8 cellular contexts compared by ENCODE assay signal in the genomic region with DNA sequence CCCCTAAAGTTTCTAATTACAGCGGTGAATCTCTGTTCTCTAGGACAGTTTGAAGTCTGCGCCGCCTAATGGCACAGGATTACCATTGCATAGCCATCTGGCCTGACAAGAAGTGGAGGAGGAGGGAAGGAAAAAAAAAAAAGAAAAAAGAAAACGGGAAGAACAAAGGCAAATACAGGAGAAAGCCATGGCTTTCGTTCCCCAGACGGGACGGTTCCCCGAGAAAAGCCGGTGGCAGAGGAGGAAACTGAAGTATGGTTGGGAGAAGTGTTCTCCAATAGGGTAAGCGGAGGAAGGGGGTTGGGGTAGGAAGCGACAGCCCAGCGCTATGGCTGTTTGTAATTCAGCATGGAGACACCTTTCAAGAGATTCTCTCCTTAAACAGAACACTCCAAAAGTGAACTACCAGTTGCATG.
DNase-seq lines count a peak whose midpoint lies in the region; ATAC-seq and TF ChIP-seq lines count a peak whose summit lies in the region.

No MANE protein-coding gene starts in this region.

- TF ChIP-seq CTCF in omental fat pad (IDR thresholded peaks at IDR 0.05): no peak

- CTCF ChIA-PET in activated naive CD4-positive, alpha-beta T cell treated with anti-CD3 and anti-CD28 coated beads for 36 hours (lab: Charles Lee): interaction anchor here (0.6 to 1.8 kb wide), 9 partner anchors 19 to 311 kb away, joined by 3 to 6 read pairs (median 3); a partner anchor contains a TSS

- no peaks in the 10 kb centered on the region for H3K9me3 Mint-ChIP-seq in activated naive CD4-positive, alpha-beta T cell treated with anti-CD3 and anti-CD28 coated beads for 36 hours

- H3K27me3 Mint-ChIP-seq in activated naive CD4-positive, alpha-beta T cell treated with anti-CD3 and anti-CD28 coated beads for 36 hours (ENCODE audit: low read depth): no peaks in the 10 kb centered on the region

- intact Hi-C loops in activated naive CD4-positive, alpha-beta T cell treated with anti-CD3 and anti-CD28 coated beads for 36 hours (cut with micrococcal nuclease): loop anchor here (1.0 to 5.0 kb wide), 4 partner anchors 80 to 312 kb away; a partner anchor contains a TSS
- intact Hi-C loops in head of caudate nucleus (cut with DNase I): loop anchor here (5.0 kb wide), 1 partner anchor 314 kb away; a partner anchor contains a TSS

- H3K27ac Mint-ChIP-seq in activated naive CD4-positive, alpha-beta T cell treated with anti-CD3 and anti-CD28 coated beads for 36 hours: peak overlapping the region; percentile 85

- ATAC-seq in GM18520 (IDR thresholded peaks at IDR 0.05; ENCODE audit: unreplicated experiment): peak; percentile 46
- peak; percentile 52 for ATAC-seq in HG03064 (IDR thresholded peaks at IDR 0.05; ENCODE audit: low read depth, unreplicated experiment)
- peak; percentile 48 for ATAC-seq in omental fat pad (ENCODE audit: low FRiP score)

- H3K4me3 Mint-ChIP-seq in activated naive CD4-positive, alpha-beta T cell treated with anti-CD3 and anti-CD28 coated beads for 36 hours: peak overlapping the region; percentile 91

- peaks cover 3% of the 10 kb centered on the region for H3K4me1 Mint-ChIP-seq in activated naive CD4-positive, alpha-beta T cell treated with anti-CD3 and anti-CD28 coated beads for 36 hours (ENCODE audit: low read depth)

- H3K36me3 Mint-ChIP-seq in activated naive CD4-positive, alpha-beta T cell treated with anti-CD3 and anti-CD28 coated beads for 36 hours (ENCODE audit: low read depth): no peaks in the 10 kb centered on the region

- DNase-seq in Ammon's horn (ENCODE audit: low spot score) (peak; percentile 70), NCI-H82 (lab: John Stamatoyannopoulos, UW) (peak; percentile 85), head of caudate nucleus (peak; percentile 11 to 76 (median 48)), omental fat pad (ENCODE audit: low spot score) (no peak), NCI-H187 (lab: John Stamatoyannopoulos, UW) (no peak)
- peak; percentile 57 for DNase-seq in activated naive CD4-positive, alpha-beta T cell treated with anti-CD3 and anti-CD28 coated beads for 36 hours

Comparison
In these comparisons a context has a peak if more than half of its experiments do, and no peak if none do; other contexts are left out.
1. DNase-seq: peak in Ammon's horn (single experiment), NCI-H82 (single experiment), activated naive CD4-positive, alpha-beta T cell treated with anti-CD3 and anti-CD28 coated beads for 36 hours (single experiment) and head of caudate nucleus (42 of 42); none in omental fat pad (single experiment) and NCI-H187 (0 of 2).
2. Peak in every context shown above with its lines, with median percentiles within 50 percentile points of each other: ATAC-seq.